ENCODE assay signal across 20 cellular contexts in the genomic region with DNA sequence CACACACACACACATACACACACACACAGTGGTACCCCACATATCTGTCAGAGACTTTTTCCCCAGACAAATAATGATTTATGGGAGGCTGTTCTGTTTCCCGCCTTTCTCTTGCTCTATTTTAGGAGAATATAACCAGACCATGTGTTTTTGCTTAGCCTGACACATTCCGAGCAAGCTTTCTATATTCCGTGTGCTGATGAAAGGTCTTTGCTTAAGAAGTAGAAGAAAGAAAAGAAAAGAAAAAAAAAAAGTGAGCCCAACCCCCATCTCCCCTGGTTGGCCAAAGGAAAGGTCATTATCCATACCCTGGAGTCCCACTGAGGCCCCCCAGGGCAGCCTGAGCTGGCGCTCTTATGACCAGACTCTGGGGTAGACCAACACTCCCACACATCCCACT.
DNase-seq lines count a peak whose midpoint lies in the region; ATAC-seq and TF ChIP-seq lines count a peak whose summit lies in the region.
"Had no signal": no experiment of that assay in that cellular context is flagged by ENCODE, and none has a peak within 500 bp of the region (broad histone marks: within the 10 kb centered on the region; RNA-seq: fewer than 3 reads in every experiment).

No MANE protein-coding gene starts in this region.

- CTCF ChIA-PET in Calu3 (lab: Charles Lee) = no interaction called here

- BruUV-seq in Calu3 (replicated peaks; lab: Mats Ljungman, UMichigan) = no TSS peak

- no peaks in the 10 kb centered on the region for H3K27me3 ChIP-seq in H7 (ENCODE audit: control insufficient read depth, insufficient read depth, low read length)

- H3K27me3 Mint-ChIP-seq in stimulated activated memory B cell treated with anti-CD40 and anti-IgM and Interleukin-4, amounts not matched to agents 10 μg/mL and 1 μg/mL and 100 μg/mL, for 72 hours = no peaks in the 10 kb centered on the region
- H3K27me3 Mint-ChIP-seq in Calu3 (ENCODE audit: unreplicated experiment) = peaks cover 60% of the 10 kb centered on the region
- H3K27me3 Mint-ChIP-seq: B cell had no signal

- no peak overlapping the region for H3K27ac Mint-ChIP-seq in stimulated activated memory B cell treated with anti-CD40 and anti-IgM and Interleukin-4, amounts not matched to agents 10 μg/mL and 1 μg/mL and 100 μg/mL, for 72 hours
- H3K27ac Mint-ChIP-seq in Calu3 (ENCODE audit: unreplicated experiment) = no peak overlapping the region
- H3K27ac Mint-ChIP-seq: B cell; CD4-positive, CD25-positive, alpha-beta regulatory T cell had no signal

- H3K36me3 Mint-ChIP-seq in stimulated activated memory B cell treated with anti-CD40 and anti-IgM and Interleukin-4, amounts not matched to agents 10 μg/mL and 1 μg/mL and 100 μg/mL, for 72 hours = no peaks in the 10 kb centered on the region
- H3K36me3 Mint-ChIP-seq in Calu3 (ENCODE audit: insufficient read depth, unreplicated experiment) = no peaks in the 10 kb centered on the region
- H3K36me3 Mint-ChIP-seq: CD4-positive, CD25-positive, alpha-beta regulatory T cell had no signal

- intact Hi-C loops in Calu3 (cut with micrococcal nuclease; ENCODE audit: unreplicated experiment) = no loop called here

- no peaks in the 10 kb centered on the region for H3K36me3 ChIP-seq in H7 (replicated peaks; ENCODE audit: control insufficient read depth, insufficient read depth, low read length)
- H3K36me3 ChIP-seq: HAP-1 had no signal

- no peak overlapping the region for H3K4me3 ChIP-seq in H7 (ENCODE audit: insufficient read depth, low read depth, low read length)
- H3K4me3 ChIP-seq: HAP-1 had no signal

- H3K4me1 Mint-ChIP-seq in stimulated activated memory B cell treated with anti-CD40 and anti-IgM and Interleukin-4, amounts not matched to agents 10 μg/mL and 1 μg/mL and 100 μg/mL, for 72 hours = no peaks in the 10 kb centered on the region
- no peaks in the 10 kb centered on the region for H3K4me1 Mint-ChIP-seq in Calu3 (ENCODE audit: low read depth, unreplicated experiment)
- H3K4me1 Mint-ChIP-seq: B cell; CD4-positive, CD25-positive, alpha-beta regulatory T cell had no signal

- DNase-seq in EH (ENCODE audit: low read depth) = peak; percentile 25
- peak; percentile 54 for DNase-seq in fibroblast of peridontal ligament (ENCODE audit: extremely low read depth)
- DNase-seq in H7 = no peak
- no peak for DNase-seq in amygdala (lab: John Stamatoyannopoulos, UW)
- DNase-seq in Calu3 = no peak
- DNase-seq: CD4-positive, CD25-positive, alpha-beta regulatory T cell; COR-L47; DMS153; EL; IMR-90; NCI-H1417 treated with DMSO at 0.1 percent for 48 hours; NCI-H1930; NCI-H345; NCI-H524 treated with DMSO at 0.1 percent for 48 hours; SHP77 had no signal

- TF ChIP-seq CTCF in Calu3 (IDR thresholded peaks at IDR 0.05; ENCODE audit: unreplicated experiment) = no peak

- ATAC-seq in SK-N-SH treated with all-trans-retinoic acid at 6 μM for 48 hours = peak; percentile 88
- ATAC-seq in stimulated activated memory B cell treated with anti-CD40 and anti-IgM and Interleukin-4, amounts not matched to agents 10 μg/mL and 1 μg/mL and 100 μg/mL, for 72 hours = peak; percentile 37
- no peak for ATAC-seq in GM18498 (IDR thresholded peaks at IDR 0.05; ENCODE audit: unreplicated experiment)

- no peak overlapping the region for H3K4me3 Mint-ChIP-seq in stimulated activated memory B cell treated with anti-CD40 and anti-IgM and Interleukin-4, amounts not matched to agents 10 μg/mL and 1 μg/mL and 100 μg/mL, for 72 hours
- H3K4me3 Mint-ChIP-seq in Calu3 (ENCODE audit: low read depth, unreplicated experiment) = no peak overlapping the region
- H3K4me3 Mint-ChIP-seq: B cell; CD4-positive, CD25-positive, alpha-beta regulatory T cell had no signal

- no peaks in the 10 kb centered on the region for H3K9me3 Mint-ChIP-seq in stimulated activated memory B cell treated with anti-CD40 and anti-IgM and Interleukin-4, amounts not matched to agents 10 μg/mL and 1 μg/mL and 100 μg/mL, for 72 hours
- no peaks in the 10 kb centered on the region for H3K9me3 Mint-ChIP-seq in Calu3 (ENCODE audit: low read depth, unreplicated experiment)

TF ChIP-seq in SK-N-SH treated with all-trans-retinoic acid at 6 μM for 48 hours, 23 proteins besides CTCF, POLR2A, EP300 and RAD21:
- TF ChIP-seq CSRNP3 (CRISPR knock-in tag; IDR thresholded peaks at IDR 0.05) (no peak), GLIS3 (CRISPR knock-in tag; IDR thresholded peaks at IDR 0.05) (no peak), ZC3H10 (CRISPR knock-in tag; IDR thresholded peaks at IDR 0.05) (no peak), RARB (CRISPR knock-in tag; IDR thresholded peaks at IDR 0.05) (no peak), POU6F1 (CRISPR knock-in tag; IDR thresholded peaks at IDR 0.05; ENCODE audit: borderline replicate concordance, low read depth) (no peak), ZNF565 (CRISPR knock-in tag; conservative IDR thresholded peaks at IDR 0.05; ENCODE audit: low read depth) (no peak), CSDC2 (CRISPR knock-in tag; IDR thresholded peaks at IDR 0.05) (no peak), TOX (CRISPR knock-in tag; IDR thresholded peaks at IDR 0.05; ENCODE audit: borderline replicate concordance) (no peak), ZNF70 (CRISPR knock-in tag; IDR thresholded peaks at IDR 0.05) (no peak), ISL1 (CRISPR knock-in tag; IDR thresholded peaks at IDR 0.05) (no peak), ZFP30 (CRISPR knock-in tag; IDR thresholded peaks at IDR 0.05) (no peak), BACH2 (CRISPR knock-in tag; IDR thresholded peaks at IDR 0.05; ENCODE audit: borderline replicate concordance) (no peak), CREB5 (CRISPR knock-in tag; IDR thresholded peaks at IDR 0.05; ENCODE audit: low read depth) (no peak), ESRRG (CRISPR knock-in tag; IDR thresholded peaks at IDR 0.05) (no peak), ARNTL (CRISPR knock-in tag; IDR thresholded peaks at IDR 0.05; ENCODE audit: borderline replicate concordance, low read depth) (no peak)
- TF ChIP-seq, protein P1, sequence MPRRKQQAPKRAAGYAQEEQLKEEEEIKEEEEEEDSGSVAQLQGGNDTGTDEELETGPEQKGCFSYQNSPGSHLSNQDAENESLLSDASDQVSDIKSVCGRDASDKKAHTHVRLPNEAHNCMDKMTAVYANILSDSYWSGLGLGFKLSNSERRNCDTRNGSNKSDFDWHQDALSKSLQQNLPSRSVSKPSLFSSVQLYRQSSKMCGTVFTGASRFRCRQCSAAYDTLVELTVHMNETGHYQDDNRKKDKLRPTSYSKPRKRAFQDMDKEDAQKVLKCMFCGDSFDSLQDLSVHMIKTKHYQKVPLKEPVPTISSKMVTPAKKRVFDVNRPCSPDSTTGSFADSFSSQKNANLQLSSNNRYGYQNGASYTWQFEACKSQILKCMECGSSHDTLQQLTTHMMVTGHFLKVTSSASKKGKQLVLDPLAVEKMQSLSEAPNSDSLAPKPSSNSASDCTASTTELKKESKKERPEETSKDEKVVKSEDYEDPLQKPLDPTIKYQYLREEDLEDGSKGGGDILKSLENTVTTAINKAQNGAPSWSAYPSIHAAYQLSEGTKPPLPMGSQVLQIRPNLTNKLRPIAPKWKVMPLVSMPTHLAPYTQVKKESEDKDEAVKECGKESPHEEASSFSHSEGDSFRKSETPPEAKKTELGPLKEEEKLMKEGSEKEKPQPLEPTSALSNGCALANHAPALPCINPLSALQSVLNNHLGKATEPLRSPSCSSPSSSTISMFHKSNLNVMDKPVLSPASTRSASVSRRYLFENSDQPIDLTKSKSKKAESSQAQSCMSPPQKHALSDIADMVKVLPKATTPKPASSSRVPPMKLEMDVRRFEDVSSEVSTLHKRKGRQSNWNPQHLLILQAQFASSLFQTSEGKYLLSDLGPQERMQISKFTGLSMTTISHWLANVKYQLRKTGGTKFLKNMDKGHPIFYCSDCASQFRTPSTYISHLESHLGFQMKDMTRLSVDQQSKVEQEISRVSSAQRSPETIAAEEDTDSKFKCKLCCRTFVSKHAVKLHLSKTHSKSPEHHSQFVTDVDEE (CRISPR knock-in tag; IDR thresholded peaks at IDR 0.05) = no peak

Comparison
In these comparisons a context has a peak if more than half of its experiments do, and no peak if none do; other contexts are left out.
1. DNase-seq: peak in EH (single experiment) and fibroblast of peridontal ligament (single experiment); none in H7 (single experiment), amygdala (0 of 56) and Calu3 (single experiment).